30 cellular contexts compared by ENCODE assay signal in genomic region chr15:58327958-58328357, GRCh38.
"Had no signal": no experiment of that assay in that cellular context is flagged by ENCODE, and none has a peak within 500 bp of the region (broad histone marks: within the 10 kb centered on the region; RNA-seq: fewer than 3 reads in every experiment).

No MANE protein-coding gene starts in this region.

- H3K9me3 Mint-ChIP-seq: naive thymus-derived CD8-positive, alpha-beta T cell; natural killer cell treated with Interleukin-12 subunit alpha and Interleukin-12 subunit beta and Interleukin-15 and Interleukin-18, amount 100 ng/mL, for 72 hours; stimulated activated memory B cell treated with anti-CD40 and anti-IgM and Interleukin-4, amounts not matched to agents 10 μg/mL and 1 μg/mL and 100 μg/mL, for 72 hours; type B pancreatic cell had no signal

- H3K36me3 Mint-ChIP-seq: natural killer cell treated with Interleukin-12 subunit alpha and Interleukin-12 subunit beta and Interleukin-15 and Interleukin-18, amount 100 ng/mL, for 72 hours; stimulated activated memory B cell treated with anti-CD40 and anti-IgM and Interleukin-4, amounts not matched to agents 10 μg/mL and 1 μg/mL and 100 μg/mL, for 72 hours had no signal

- H3K27me3 Mint-ChIP-seq: stimulated activated naive CD8-positive, alpha-beta T cell treated with anti-CD3 and anti-CD28 coated beads, Interleukin-15, amount 100 ng/mL, for 72 hours; type B pancreatic cell had no signal

- H3K27ac ChIP-seq: neutrophil, pancreas, psoas muscle, right lobe of liver, sigmoid colon, spleen, suprapubic skin, testis, tibial artery, transverse colon, upper lobe of right lung, uterus had no signal

- ATAC-seq: naive thymus-derived CD8-positive, alpha-beta T cell; natural killer cell treated with Interleukin-12 subunit alpha and Interleukin-12 subunit beta and Interleukin-15 and Interleukin-18, amount 100 ng/mL, for 72 hours; pancreas; psoas muscle; right cardiac atrium; right lobe of liver; stimulated activated memory B cell treated with anti-CD40 and anti-IgM and Interleukin-4, amounts not matched to agents 10 μg/mL and 1 μg/mL and 100 μg/mL, for 72 hours; stimulated activated naive CD8-positive, alpha-beta T cell treated with anti-CD3 and anti-CD28 coated beads, Interleukin-15, amount 100 ng/mL, for 72 hours; stimulated activated naive CD8-positive, alpha-beta T cell treated with anti-CD3 and anti-CD28 coated beads, Interleukin-15, Interleukin-2, amounts not matched to agents 100 U/mL and 50 U/mL, for 24 hours; upper lobe of right lung had no signal

- H3K9me3 ChIP-seq: neutrophil, pancreas, right lobe of liver, sigmoid colon, suprapubic skin, testis, tibial artery, transverse colon, upper lobe of right lung, uterus had no signal

- H3K27me3 ChIP-seq: neutrophil, right lobe of liver, sigmoid colon, spleen, suprapubic skin, testis, tibial artery, transverse colon, upper lobe of right lung, uterus had no signal

- DNase-seq: naive thymus-derived CD8-positive, alpha-beta T cell; nephron progenitor cell; nucleus accumbens; pancreas; psoas muscle; right cardiac atrium; right lobe of liver; sigmoid colon; spleen; stimulated activated CD4-positive, alpha-beta T cell treated with anti-CD3 and anti-CD28 coated beads, Interleukin-12 subunit alpha, Interleukin-12 subunit beta, amount 100 ng/mL, for 4 hours; stimulated activated CD4-positive, alpha-beta T cell treated with anti-CD3 and anti-CD28 coated beads, Interleukin-1b, Interleukin-23, amount 100 ng/mL, for 48 hours; stimulated activated CD4-positive, alpha-beta T cell treated with anti-CD3 and anti-CD28 coated beads, Interleukin-4, amount 100 ng/mL, for 1 hour; stimulated activated CD4-positive, alpha-beta T cell treated with anti-CD3 and anti-CD28 coated beads, Interleukin-4, amount 100 ng/mL, for 4 hours; stimulated activated CD8-positive, alpha-beta memory T cell treated with anti-CD3 and anti-CD28 coated beads, Interleukin-4, amount 100 ng/mL, for 48 hours; stimulated activated naive CD4-positive, alpha-beta T cell; stimulated activated naive CD8-positive, alpha-beta T cell treated with anti-CD3 and anti-CD28 coated beads, Interleukin-15, amount 100 ng/mL, for 72 hours; stimulated activated naive CD8-positive, alpha-beta T cell treated with anti-CD3 and anti-CD28 coated beads, Interleukin-15, Interleukin-2, amounts not matched to agents 100 U/mL and 50 U/mL, for 24 hours; substantia nigra; testis; tibial artery; transverse colon; upper lobe of right lung; uterus had no signal

- H3K27ac Mint-ChIP-seq: naive thymus-derived CD8-positive, alpha-beta T cell; natural killer cell treated with Interleukin-12 subunit alpha and Interleukin-12 subunit beta and Interleukin-15 and Interleukin-18, amount 100 ng/mL, for 72 hours; stimulated activated memory B cell treated with anti-CD40 and anti-IgM and Interleukin-4, amounts not matched to agents 10 μg/mL and 1 μg/mL and 100 μg/mL, for 72 hours; stimulated activated naive CD8-positive, alpha-beta T cell treated with anti-CD3 and anti-CD28 coated beads, Interleukin-15, amount 100 ng/mL, for 72 hours; type B pancreatic cell had no signal

- H3K4me3 Mint-ChIP-seq: naive thymus-derived CD8-positive, alpha-beta T cell; natural killer cell treated with Interleukin-12 subunit alpha and Interleukin-12 subunit beta and Interleukin-15 and Interleukin-18, amount 100 ng/mL, for 72 hours; nephron progenitor cell; neural crest cell; stimulated activated memory B cell treated with anti-CD40 and anti-IgM and Interleukin-4, amounts not matched to agents 10 μg/mL and 1 μg/mL and 100 μg/mL, for 72 hours; stimulated activated naive CD8-positive, alpha-beta T cell treated with anti-CD3 and anti-CD28 coated beads, Interleukin-15, amount 100 ng/mL, for 72 hours; type B pancreatic cell had no signal

- H3K36me3 ChIP-seq: neutrophil, pancreas, right lobe of liver, sigmoid colon, spleen, suprapubic skin, tibial artery, transverse colon, upper lobe of right lung, uterus had no signal

- H3K4me3 ChIP-seq: pancreas, psoas muscle, right lobe of liver, sigmoid colon, smooth muscle cell, spleen, suprapubic skin, testis, tibial artery, transverse colon, upper lobe of right lung, uterus had no signal
